Comparison of ENCODE assay signal across 11 cellular contexts in the genomic region with DNA sequence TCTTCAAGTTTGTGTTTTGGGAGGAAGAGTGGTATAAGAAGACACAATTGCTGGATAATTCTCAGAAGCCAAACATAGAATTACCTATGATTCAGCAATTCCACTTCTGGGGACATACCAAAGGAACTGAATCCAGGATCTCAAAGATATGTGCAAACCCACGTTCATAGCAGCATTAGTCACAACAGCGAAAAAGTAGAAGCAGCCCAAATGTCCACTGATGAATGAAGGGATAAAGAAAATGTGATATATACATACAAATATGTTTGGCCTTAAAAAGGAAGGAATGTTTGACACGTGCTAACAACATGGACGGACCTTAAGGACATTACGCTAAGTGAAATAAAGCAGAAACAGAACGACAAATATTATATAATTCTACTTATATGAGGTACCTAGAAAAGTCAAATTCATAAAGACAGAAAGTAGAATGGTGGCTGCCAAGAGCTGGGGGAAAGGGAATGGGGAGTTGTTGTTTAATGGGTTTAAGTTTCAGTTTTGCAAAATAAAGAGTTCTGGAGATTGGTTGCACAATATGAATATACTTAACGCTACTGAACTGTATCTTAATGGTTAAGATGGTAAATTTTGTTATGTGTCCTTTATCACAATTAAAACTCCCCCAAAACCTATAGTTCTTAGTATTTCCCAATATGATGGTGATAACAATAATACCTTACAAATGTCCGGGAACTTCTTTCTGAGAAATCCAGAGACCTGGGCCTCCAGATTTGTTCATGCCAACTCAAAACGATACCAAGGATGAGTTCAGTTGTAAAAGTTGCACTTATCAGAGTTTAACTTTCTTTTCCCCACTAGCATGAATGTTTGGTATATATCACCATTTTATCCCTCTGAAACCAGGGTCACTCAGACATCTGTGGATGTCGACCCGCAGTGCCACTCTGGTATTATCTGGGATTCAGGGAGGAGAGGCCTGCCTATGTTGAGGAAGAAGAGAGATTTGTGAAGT. TPM values are rescaled to one million over a fixed set of nuclear protein-coding genes. Genes with fewer than 3 reads are reported as not detected.
DNase-seq lines count a peak whose midpoint lies in the region; ATAC-seq, FAIRE-seq and TF ChIP-seq lines count a peak whose summit lies in the region.
"Had no signal": no experiment of that assay in that cellular context is flagged by ENCODE, and none has a peak within 500 bp of the region (broad histone marks: within the 10 kb centered on the region; RNA-seq: fewer than 3 reads in every experiment).

No MANE protein-coding gene starts in this region.

- H3K4me3 ChIP-seq in astrocyte (ENCODE audit: insufficient read depth, low read depth, low read length) (no peak overlapping the region), neuronal stem cell (ENCODE audit: low read length in 2 of 2) (no peak overlapping the region), H7 (ENCODE audit: insufficient read depth, low read depth, low read length) (no peak overlapping the region)

- DNase-seq in CD1c-positive myeloid dendritic cell (ENCODE audit: extremely low spot score) (peak; percentile 64), astrocyte (ENCODE audit: low read depth) (peak; percentile 96), GDM1 (lab: John Stamatoyannopoulos, UW) (no peak), neuronal stem cell (ENCODE audit: low spot score) (no peak), NCI-H1436 (lab: John Stamatoyannopoulos, UW) (no peak), H7 (no peak)
- no peak for DNase-seq in natural killer cell treated with Interleukin-12 subunit alpha and Interleukin-12 subunit beta and Interleukin-15 and Interleukin-18, amount 100 ng/mL, for 72 hours (ENCODE audit: low spot score)
- DNase-seq: dermis blood vessel endothelial cell, NCI-H526 treated with DMSO at 0.1 percent for 48 hours had no signal

- H2BK15ac ChIP-seq in neuronal stem cell (ENCODE audit: low read length): no peak overlapping the region

- H2AFZ ChIP-seq in astrocyte (ENCODE audit: low read depth, low read length): no peak overlapping the region
- H2AFZ ChIP-seq in neuronal stem cell (ENCODE audit: low read length): no peak overlapping the region

- peak in 1 of 2 donors; percentile 11 for ATAC-seq in natural killer cell treated with Interleukin-12 subunit alpha and Interleukin-12 subunit beta and Interleukin-15 and Interleukin-18, amount 100 ng/mL, for 72 hours

- no peak for TF ChIP-seq CTCF in astrocyte (IDR thresholded peaks at IDR 0.05; ENCODE audit: insufficient read depth, low read depth, low read length)

- H3K4ac ChIP-seq in neuronal stem cell (ENCODE audit: low read length): no peak overlapping the region

- no peak overlapping the region for H2AK5ac ChIP-seq in neuronal stem cell (ENCODE audit: low read depth, low read length)

- H3K9me3 Mint-ChIP-seq in astrocyte (ENCODE audit: unreplicated experiment): no peaks in the 10 kb centered on the region
- H3K9me3 Mint-ChIP-seq in natural killer cell treated with Interleukin-12 subunit alpha and Interleukin-12 subunit beta and Interleukin-15 and Interleukin-18, amount 100 ng/mL, for 72 hours: no peaks in the 10 kb centered on the region

- H2BK5ac ChIP-seq in neuronal stem cell (ENCODE audit: low read length): no peak overlapping the region

- H3K27ac ChIP-seq in KOPT-K1 (ENCODE audit: low read depth, low read length, poor library complexity, severe bottlenecking): peak overlapping the region; percentile 95
- peak overlapping the region; percentile 35 for H3K27ac ChIP-seq in astrocyte (ENCODE audit: low read depth, low read length)
- no peak overlapping the region for H3K27ac ChIP-seq in neuronal stem cell (replicated peaks; ENCODE audit: low read length)

- no peak overlapping the region for H4K91ac ChIP-seq in neuronal stem cell (ENCODE audit: low read depth, low read length, poor library complexity)

- no peaks in the 10 kb centered on the region for H3K9me3 ChIP-seq in KOPT-K1 (ENCODE audit: insufficient read depth, low read length, poor library complexity, severe bottlenecking)
- no peaks in the 10 kb centered on the region for H3K9me3 ChIP-seq in astrocyte (ENCODE audit: insufficient read depth, low read depth, low read length)
- H3K9me3 ChIP-seq in neuronal stem cell (replicated peaks in 1 of 2; ENCODE audit: control insufficient read depth in 2 of 2, insufficient read depth in 1 of 2, low read depth in 1 of 2, low read length in 2 of 2): no peaks in the 10 kb centered on the region

- no peak overlapping the region for H3K23ac ChIP-seq in neuronal stem cell (ENCODE audit: low read depth, low read length, poor library complexity)

- no peaks in the 10 kb centered on the region for H3K79me1 ChIP-seq in neuronal stem cell (ENCODE audit: low read depth, low read length)

- H3K4me1 ChIP-seq in astrocyte (ENCODE audit: insufficient read depth, low read length) (peaks cover 11% of the 10 kb centered on the region), neuronal stem cell (ENCODE audit: control insufficient read depth in 2 of 2, insufficient read depth in 1 of 2, low read depth in 1 of 2, low read length in 2 of 2) (peaks cover 2 to 3% of the 10 kb centered on the region in 2 donors)

- no peaks in the 10 kb centered on the region for H4K20me1 ChIP-seq in astrocyte (ENCODE audit: insufficient read depth, low read length)

- H3K36me3 ChIP-seq in KOPT-K1 (ENCODE audit: insufficient read depth, low read length) (peaks cover 54% of the 10 kb centered on the region), astrocyte (ENCODE audit: insufficient read depth, low read length) (no peaks in the 10 kb centered on the region), neuronal stem cell (replicated peaks in 1 of 2; ENCODE audit: control insufficient read depth in 2 of 2, insufficient read depth in 2 of 2, low read length in 2 of 2) (peaks cover 0 to 5% of the 10 kb centered on the region in 2 donors), H7 (replicated peaks; ENCODE audit: control insufficient read depth, insufficient read depth, low read length) (no peaks in the 10 kb centered on the region)

- peaks cover 7% of the 10 kb centered on the region for H3K36me3 Mint-ChIP-seq in astrocyte (ENCODE audit: low read depth, unreplicated experiment)
- peaks cover 15% of the 10 kb centered on the region for H3K36me3 Mint-ChIP-seq in natural killer cell treated with Interleukin-12 subunit alpha and Interleukin-12 subunit beta and Interleukin-15 and Interleukin-18, amount 100 ng/mL, for 72 hours

- H3K27me3 ChIP-seq in astrocyte (ENCODE audit: insufficient read depth, low read length) (no peaks in the 10 kb centered on the region), neuronal stem cell (ENCODE audit: control insufficient read depth in 3 of 3, insufficient read depth in 3 of 3, low read depth in 1 of 3, low read length in 3 of 3) (no peaks in the 10 kb centered on the region), H7 (ENCODE audit: control insufficient read depth, insufficient read depth, low read length) (no peaks in the 10 kb centered on the region)

- peak overlapping the region; percentile 31 for H3K4me2 ChIP-seq in astrocyte (ENCODE audit: low read length)
- no peak overlapping the region for H3K4me2 ChIP-seq in neuronal stem cell (ENCODE audit: insufficient read depth, low read length, poor library complexity, severe bottlenecking)

- no peak overlapping the region for H2BK120ac ChIP-seq in neuronal stem cell (ENCODE audit: low read depth, low read length)

- FAIRE-seq in astrocyte (lab: Jason Lieb, UNC): peak; percentile 43
- FAIRE-seq: GM12892 had no signal

- no peak overlapping the region for H3K14ac ChIP-seq in neuronal stem cell (ENCODE audit: low read length)

- no CpG with 5 or more reads among the region's 11 CpGs for WGBS in neuronal stem cell (ENCODE audit: extremely low coverage in 2 of 2, insufficient read length in 2 of 2, insufficient replicate concordance in 1 of 2), 2 donors

- peaks cover 41% of the 10 kb centered on the region for H3K4me1 Mint-ChIP-seq in astrocyte (ENCODE audit: low read depth, unreplicated experiment)
- H3K4me1 Mint-ChIP-seq in natural killer cell treated with Interleukin-12 subunit alpha and Interleukin-12 subunit beta and Interleukin-15 and Interleukin-18, amount 100 ng/mL, for 72 hours (ENCODE audit: low read depth in 2 of 2): peaks cover 67 to 86% of the 10 kb centered on the region in 2 donors

- H3K27me3 Mint-ChIP-seq in astrocyte (ENCODE audit: low read depth, unreplicated experiment): no peaks in the 10 kb centered on the region
- no peaks in the 10 kb centered on the region for H3K27me3 Mint-ChIP-seq in natural killer cell treated with Interleukin-12 subunit alpha and Interleukin-12 subunit beta and Interleukin-15 and Interleukin-18, amount 100 ng/mL, for 72 hours

- H3K4me3 Mint-ChIP-seq in astrocyte (ENCODE audit: unreplicated experiment): peak overlapping the region; percentile 2
- H3K4me3 Mint-ChIP-seq in natural killer cell treated with Interleukin-12 subunit alpha and Interleukin-12 subunit beta and Interleukin-15 and Interleukin-18, amount 100 ng/mL, for 72 hours: peak overlapping the region; percentile 93

- peak overlapping the region; percentile 91 for H3K27ac Mint-ChIP-seq in astrocyte (ENCODE audit: unreplicated experiment)
- H3K27ac Mint-ChIP-seq in natural killer cell treated with Interleukin-12 subunit alpha and Interleukin-12 subunit beta and Interleukin-15 and Interleukin-18, amount 100 ng/mL, for 72 hours: peak overlapping the region; percentile 96 to 100

- H4K8ac ChIP-seq in neuronal stem cell (ENCODE audit: low read depth, low read length): no peak overlapping the region

- H3K9ac ChIP-seq in astrocyte (ENCODE audit: low read length) (no peak overlapping the region), neuronal stem cell (ENCODE audit: low read depth, low read length, poor library complexity) (no peak overlapping the region)

- no peak overlapping the region for H2BK12ac ChIP-seq in neuronal stem cell (ENCODE audit: low read length)

- H3K79me2 ChIP-seq in astrocyte (ENCODE audit: insufficient read depth, low read length): no peaks in the 10 kb centered on the region

- H3K18ac ChIP-seq in neuronal stem cell (ENCODE audit: low read length): no peak overlapping the region

RNA-seq across cellular contexts. Expression of gene WIPF1, which starts 33.7 kb away (rescaled TPM):
- 19.3 and 25.1 TPM in 2 replicates for total RNA-seq in astrocyte
- 100 to 1,000 TPM; 284 to 319 TPM for total RNA-seq in natural killer cell treated with Interleukin-12 subunit alpha and Interleukin-12 subunit beta and Interleukin-15 and Interleukin-18, amount 100 ng/mL, for 72 hours
- 20.8 TPM for polyA plus RNA-seq in neuronal stem cell (2013, experiment 1 of 2)
- polyA plus RNA-seq in neuronal stem cell (2013, experiment 2 of 2): 21.6 TPM
- total RNA-seq in H7 (2014; rRNA removed; shearing (Covaris generic)): 6.9 and 8.2 TPM in 2 replicates

Comparison
In these comparisons a context has a peak if more than half of its experiments do, and no peak if none do; other contexts are left out.
1. DNase-seq: peak in CD1c-positive myeloid dendritic cell (single experiment) and astrocyte (single experiment); none in natural killer cell treated with Interleukin-12 subunit alpha and Interleukin-12 subunit beta and Interleukin-15 and Interleukin-18, amount 100 ng/mL, for 72 hours (single experiment), GDM1 (single experiment), neuronal stem cell (single experiment), NCI-H1436 (single experiment) and H7 (single experiment).
2. RNA of gene WIPF1, which starts 33.7 kb away (total RNA-seq): 284 to 319 TPM in natural killer cell treated with Interleukin-12 subunit alpha and Interleukin-12 subunit beta and Interleukin-15 and Interleukin-18, amount 100 ng/mL, for 72 hours; 19.3 to 25.1 TPM in astrocyte and 6.9 to 8.2 TPM in H7; every median in the first group is over 10 times any median in the second.